1 cellular context compared by ENCODE assay signal in the genomic region with DNA sequence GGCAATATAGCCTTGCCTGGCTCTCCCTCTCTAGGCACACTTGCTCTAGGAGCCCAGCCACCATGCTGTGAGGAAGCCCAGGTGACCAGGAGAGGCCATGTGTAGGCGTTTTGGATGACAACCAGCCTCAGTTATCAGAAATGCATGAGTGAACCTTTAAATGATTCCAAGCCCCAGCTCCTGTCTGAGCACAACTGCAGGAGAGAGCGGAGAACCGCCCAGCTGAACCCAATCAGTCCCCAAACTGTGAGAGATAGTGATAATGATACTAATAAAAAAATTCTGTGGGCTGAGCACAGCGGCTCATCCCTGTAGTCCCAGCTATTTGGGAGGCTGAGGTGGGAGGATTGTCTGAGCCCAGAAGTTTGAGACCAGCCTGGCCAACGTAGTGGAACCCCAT.
TF ChIP-seq lines count a peak whose summit lies in the region.

No MANE protein-coding gene starts in this region.

TF ChIP-seq in GM23338, 12 proteins besides CTCF, POLR2A, EP300 and RAD21 (continued from another document):
- TF ChIP-seq, protein P1, sequence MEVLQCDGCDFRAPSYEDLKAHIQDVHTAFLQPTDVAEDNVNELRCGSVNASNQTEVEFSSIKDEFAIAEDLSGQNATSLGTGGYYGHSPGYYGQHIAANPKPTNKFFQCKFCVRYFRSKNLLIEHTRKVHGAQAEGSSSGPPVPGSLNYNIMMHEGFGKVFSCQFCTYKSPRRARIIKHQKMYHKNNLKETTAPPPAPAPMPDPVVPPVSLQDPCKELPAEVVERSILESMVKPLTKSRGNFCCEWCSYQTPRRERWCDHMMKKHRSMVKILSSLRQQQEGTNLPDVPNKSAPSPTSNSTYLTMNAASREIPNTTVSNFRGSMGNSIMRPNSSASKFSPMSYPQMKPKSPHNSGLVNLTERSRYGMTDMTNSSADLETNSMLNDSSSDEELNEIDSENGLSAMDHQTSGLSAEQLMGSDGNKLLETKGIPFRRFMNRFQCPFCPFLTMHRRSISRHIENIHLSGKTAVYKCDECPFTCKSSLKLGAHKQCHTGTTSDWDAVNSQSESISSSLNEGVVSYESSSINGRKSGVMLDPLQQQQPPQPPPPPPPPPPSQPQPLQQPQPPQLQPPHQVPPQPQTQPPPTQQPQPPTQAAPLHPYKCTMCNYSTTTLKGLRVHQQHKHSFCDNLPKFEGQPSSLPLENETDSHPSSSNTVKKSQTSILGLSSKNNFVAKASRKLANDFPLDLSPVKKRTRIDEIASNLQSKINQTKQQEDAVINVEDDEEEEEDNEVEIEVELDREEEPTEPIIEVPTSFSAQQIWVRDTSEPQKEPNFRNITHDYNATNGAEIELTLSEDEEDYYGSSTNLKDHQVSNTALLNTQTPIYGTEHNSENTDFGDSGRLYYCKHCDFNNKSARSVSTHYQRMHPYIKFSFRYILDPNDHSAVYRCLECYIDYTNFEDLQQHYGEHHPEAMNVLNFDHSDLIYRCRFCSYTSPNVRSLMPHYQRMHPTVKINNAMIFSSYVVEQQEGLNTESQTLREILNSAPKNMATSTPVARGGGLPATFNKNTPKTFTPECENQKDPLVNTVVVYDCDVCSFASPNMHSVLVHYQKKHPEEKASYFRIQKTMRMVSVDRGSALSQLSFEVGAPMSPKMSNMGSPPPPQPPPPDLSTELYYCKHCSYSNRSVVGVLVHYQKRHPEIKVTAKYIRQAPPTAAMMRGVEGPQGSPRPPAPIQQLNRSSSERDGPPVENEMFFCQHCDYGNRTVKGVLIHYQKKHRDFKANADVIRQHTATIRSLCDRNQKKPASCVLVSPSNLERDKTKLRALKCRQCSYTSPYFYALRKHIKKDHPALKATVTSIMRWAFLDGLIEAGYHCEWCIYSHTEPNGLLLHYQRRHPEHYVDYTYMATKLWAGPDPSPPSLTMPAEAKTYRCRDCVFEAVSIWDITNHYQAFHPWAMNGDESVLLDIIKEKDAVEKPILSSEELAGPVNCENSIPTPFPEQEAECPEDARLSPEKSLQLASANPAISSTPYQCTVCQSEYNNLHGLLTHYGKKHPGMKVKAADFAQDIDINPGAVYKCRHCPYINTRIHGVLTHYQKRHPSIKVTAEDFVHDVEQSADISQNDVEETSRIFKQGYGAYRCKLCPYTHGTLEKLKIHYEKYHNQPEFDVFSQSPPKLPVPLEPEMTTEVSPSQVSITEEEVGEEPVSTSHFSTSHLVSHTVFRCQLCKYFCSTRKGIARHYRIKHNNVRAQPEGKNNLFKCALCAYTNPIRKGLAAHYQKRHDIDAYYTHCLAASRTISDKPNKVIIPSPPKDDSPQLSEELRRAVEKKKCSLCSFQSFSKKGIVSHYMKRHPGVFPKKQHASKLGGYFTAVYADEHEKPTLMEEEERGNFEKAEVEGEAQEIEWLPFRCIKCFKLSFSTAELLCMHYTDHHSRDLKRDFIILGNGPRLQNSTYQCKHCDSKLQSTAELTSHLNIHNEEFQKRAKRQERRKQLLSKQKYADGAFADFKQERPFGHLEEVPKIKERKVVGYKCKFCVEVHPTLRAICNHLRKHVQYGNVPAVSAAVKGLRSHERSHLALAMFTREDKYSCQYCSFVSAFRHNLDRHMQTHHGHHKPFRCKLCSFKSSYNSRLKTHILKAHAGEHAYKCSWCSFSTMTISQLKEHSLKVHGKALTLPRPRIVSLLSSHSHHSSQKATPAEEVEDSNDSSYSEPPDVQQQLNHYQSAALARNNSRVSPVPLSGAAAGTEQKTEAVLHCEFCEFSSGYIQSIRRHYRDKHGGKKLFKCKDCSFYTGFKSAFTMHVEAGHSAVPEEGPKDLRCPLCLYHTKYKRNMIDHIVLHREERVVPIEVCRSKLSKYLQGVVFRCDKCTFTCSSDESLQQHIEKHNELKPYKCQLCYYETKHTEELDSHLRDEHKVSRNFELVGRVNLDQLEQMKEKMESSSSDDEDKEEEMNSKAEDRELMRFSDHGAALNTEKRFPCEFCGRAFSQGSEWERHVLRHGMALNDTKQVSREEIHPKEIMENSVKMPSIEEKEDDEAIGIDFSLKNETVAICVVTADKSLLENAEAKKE (CRISPR knock-in tag; IDR thresholded peaks at IDR 0.05) = no peak
- TF ChIP-seq STAT1 (IDR thresholded peaks at IDR 0.05; ENCODE audit: unreplicated experiment) = no peak
- no peak for TF ChIP-seq CREB1 (CRISPR knock-in tag; IDR thresholded peaks at IDR 0.05; ENCODE audit: low read depth)
- TF ChIP-seq ZNF331 (CRISPR knock-in tag; IDR thresholded peaks at IDR 0.05; ENCODE audit: low read depth) = peak; percentile 77
- TF ChIP-seq, protein P2, sequence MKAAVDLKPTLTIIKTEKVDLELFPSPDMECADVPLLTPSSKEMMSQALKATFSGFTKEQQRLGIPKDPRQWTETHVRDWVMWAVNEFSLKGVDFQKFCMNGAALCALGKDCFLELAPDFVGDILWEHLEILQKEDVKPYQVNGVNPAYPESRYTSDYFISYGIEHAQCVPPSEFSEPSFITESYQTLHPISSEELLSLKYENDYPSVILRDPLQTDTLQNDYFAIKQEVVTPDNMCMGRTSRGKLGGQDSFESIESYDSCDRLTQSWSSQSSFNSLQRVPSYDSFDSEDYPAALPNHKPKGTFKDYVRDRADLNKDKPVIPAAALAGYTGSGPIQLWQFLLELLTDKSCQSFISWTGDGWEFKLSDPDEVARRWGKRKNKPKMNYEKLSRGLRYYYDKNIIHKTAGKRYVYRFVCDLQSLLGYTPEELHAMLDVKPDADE (IDR thresholded peaks at IDR 0.05) = no peak
- TF ChIP-seq EZH2phosphoT487 (IDR thresholded peaks at IDR 0.05; ENCODE audit: unreplicated experiment) = no peak
